Comparison of ENCODE assay signal across 9 cellular contexts in the genomic region with DNA sequence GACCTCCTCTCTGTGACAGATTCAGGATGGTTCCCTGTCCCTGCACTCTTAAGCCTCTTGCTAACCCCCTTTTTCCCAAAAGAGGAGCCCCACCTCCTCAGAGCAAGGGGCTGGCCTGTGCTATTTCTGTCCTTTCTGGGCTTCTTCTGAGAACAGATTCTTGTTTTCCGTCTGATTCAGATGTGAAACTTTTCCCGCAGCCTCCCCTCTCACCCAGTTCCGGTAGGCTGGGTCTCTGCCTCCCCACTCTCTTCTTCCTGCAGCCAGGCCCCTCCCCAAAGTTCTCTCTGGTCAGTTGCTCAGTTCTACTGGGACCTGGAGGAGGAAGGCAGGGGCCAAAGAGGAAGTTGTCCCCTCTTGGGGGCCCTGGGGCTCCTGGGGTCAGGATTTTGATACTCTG. TPM values are rescaled to one million over a fixed set of nuclear protein-coding genes. Genes with fewer than 3 reads are reported as not detected.
DNase-seq lines count a peak whose midpoint lies in the region; ATAC-seq and TF ChIP-seq lines count a peak whose summit lies in the region.
"Had no signal": no experiment of that assay in that cellular context is flagged by ENCODE, and none has a peak within 500 bp of the region (broad histone marks: within the 10 kb centered on the region; RNA-seq: fewer than 3 reads in every experiment).

No MANE protein-coding gene starts in this region.

- intact Hi-C loops in MCF 10A (cut with micrococcal nuclease): no loop called here
- intact Hi-C loops in mammary epithelial cell (cut with micrococcal nuclease): no loop called here
- intact Hi-C loops in body of pancreas (cut with DNase I): no loop called here
- intact Hi-C loops in mucosa of descending colon (cut with DNase I, micrococcal nuclease): no loop called here

- H3K9me3 ChIP-seq in mammary epithelial cell (replicated peaks; ENCODE audit: insufficient read depth, low read length) (no peaks in the 10 kb centered on the region), body of pancreas (no peaks in the 10 kb centered on the region), mucosa of descending colon (no peaks in the 10 kb centered on the region), upper lobe of left lung (no peaks in the 10 kb centered on the region)

- H2AFZ ChIP-seq in mammary epithelial cell (ENCODE audit: low read depth, low read length): no peak overlapping the region

- no peaks in the 10 kb centered on the region for H3K4me1 ChIP-seq in mammary epithelial cell (ENCODE audit: insufficient read depth, low read length)
- peaks cover 13% of the 10 kb centered on the region for H3K4me1 ChIP-seq in body of pancreas
- peaks cover 3% of the 10 kb centered on the region for H3K4me1 ChIP-seq in mucosa of descending colon (ENCODE audit: low read depth)
- H3K4me1 ChIP-seq in upper lobe of left lung: peaks cover 0 to 18% (median 5%) of the 10 kb centered on the region in 4 donors

- BruUV-seq in MCF 10A (replicated peaks; lab: Mats Ljungman, UMichigan): no TSS peak
- BruUV-seq in mammary epithelial cell (replicated peaks; lab: Mats Ljungman, UMichigan): no TSS peak

- TF ChIP-seq POLR2A in body of pancreas (IDR thresholded peaks at IDR 0.05) (no peak), upper lobe of left lung (IDR thresholded peaks at IDR 0.05) (no peak)

- POLR2A ChIA-PET in MCF 10A (lab: Yijun Ruan, JAX): no interaction called here

- no peak overlapping the region for H3K27ac Mint-ChIP-seq in MCF 10A (ENCODE audit: low read depth, unreplicated experiment)
- no peak overlapping the region for H3K27ac Mint-ChIP-seq in chondrocyte (ENCODE audit: unreplicated experiment)

- DNase-seq in MCF 10A (ENCODE audit: unreplicated experiment): no peak
- DNase-seq in mammary epithelial cell: no peak
- peak in 3 of 4 donors; percentile 14 to 55 (median 25) for DNase-seq in body of pancreas
- peak in 1 of 3 donors; percentile 23 for DNase-seq in mucosa of descending colon
- DNase-seq in upper lobe of left lung: peak in 1 of 2 donors; percentile 51
- DNase-seq in AG08395 (ENCODE audit: low spot score): no peak
- DNase-seq in chondrocyte (ENCODE audit: low spot score): no peak
- DNase-seq: DMS 273 treated with DMSO at 0.1 percent for 48 hours had no signal

- dilution Hi-C loops in mammary epithelial cell (cut with HindIII; ENCODE audit: low sequenced_read_pairs): no loop called here

- WGBS in mammary epithelial cell (ENCODE audit: low coverage, missing lambda C conversion rate): no CpG with 5 or more reads among the region's 3 CpGs
- 35 to 58% methylated on average over 3 of the region's 3 CpGs for WGBS in body of pancreas, 2 donors
- WGBS in upper lobe of left lung, 2 donors: 24 to 34% methylated on average over 2 to 3 of the region's 3 CpGs

- TF ChIP-seq EP300 in upper lobe of left lung (IDR thresholded peaks at IDR 0.05): no peak

- no peak overlapping the region for H3K4me2 ChIP-seq in mammary epithelial cell (ENCODE audit: insufficient read depth, low read depth, low read length)

- no peaks in the 10 kb centered on the region for H4K20me1 ChIP-seq in mammary epithelial cell (ENCODE audit: insufficient read depth, low read length)

- H3K4me1 Mint-ChIP-seq in MCF 10A (ENCODE audit: insufficient read depth, unreplicated experiment) (peaks cover 6% of the 10 kb centered on the region), chondrocyte (ENCODE audit: low read depth) (peaks cover 3% of the 10 kb centered on the region)

- H3K9me3 Mint-ChIP-seq in MCF 10A (ENCODE audit: unreplicated experiment): no peaks in the 10 kb centered on the region
- no peaks in the 10 kb centered on the region for H3K9me3 Mint-ChIP-seq in chondrocyte (ENCODE audit: low read depth)

- TF ChIP-seq CTCF in MCF 10A (IDR thresholded peaks at IDR 0.05; ENCODE audit: unreplicated experiment) (no peak), mammary epithelial cell (conservative IDR thresholded peaks at IDR 0.05 in 1 of 2, IDR thresholded peaks at IDR 0.05 in 1 of 2; ENCODE audit: extremely low read depth in 1 of 2, insufficient read depth in 1 of 2, low read depth in 1 of 2, low read length in 2 of 2) (no peak), body of pancreas (IDR thresholded peaks at IDR 0.05) (no peak), mucosa of descending colon (IDR thresholded peaks at IDR 0.05) (no peak), upper lobe of left lung (IDR thresholded peaks at IDR 0.05) (no peak), chondrocyte (IDR thresholded peaks at IDR 0.05) (no peak)

- H3K27ac ChIP-seq in mammary epithelial cell (ENCODE audit: insufficient read depth, low read depth, low read length) (no peak overlapping the region), body of pancreas (peak overlapping the region in 2 of 4 donors; percentile 14 to 69), upper lobe of left lung (peak overlapping the region; percentile 52 to 73 (median 60))

- H3K4me3 Mint-ChIP-seq in MCF 10A (ENCODE audit: unreplicated experiment) (peak overlapping the region; percentile 43), chondrocyte (ENCODE audit: unreplicated experiment) (no peak overlapping the region)

- H3K36me3 ChIP-seq in mammary epithelial cell (ENCODE audit: insufficient read depth, low read length) (no peaks in the 10 kb centered on the region), body of pancreas (replicated peaks in 1 of 2; ENCODE audit: insufficient read depth in 1 of 2, low read depth in 2 of 2) (no peaks in the 10 kb centered on the region), mucosa of descending colon (ENCODE audit: low read depth) (no peaks in the 10 kb centered on the region), upper lobe of left lung (no peaks in the 10 kb centered on the region)

- H3K36me3 Mint-ChIP-seq in MCF 10A (ENCODE audit: insufficient read depth, unreplicated experiment): peaks cover 6% of the 10 kb centered on the region
- no peaks in the 10 kb centered on the region for H3K36me3 Mint-ChIP-seq in chondrocyte (ENCODE audit: low read depth)

- no peaks in the 10 kb centered on the region for H3K79me2 ChIP-seq in mammary epithelial cell (ENCODE audit: insufficient read depth, low read length)

- ATAC-seq in body of pancreas (no peak), mucosa of descending colon (peak; percentile 20), upper lobe of left lung (ENCODE audit: low FRiP score in 2 of 2) (peak; percentile 52 to 56), HG02642 (IDR thresholded peaks at IDR 0.05; ENCODE audit: poor library complexity, unreplicated experiment) (no peak)

- CTCF ChIA-PET in MCF 10A (lab: Yijun Ruan, JAX): interaction anchor here (0.6 to 1.7 kb wide), 3 partner anchors 19 to 36 kb away, joined by 3 to 10 read pairs (median 5); no protein-coding TSS in a partner anchor
- CTCF ChIA-PET in mammary epithelial cell (lab: Charles Lee; ENCODE audit: low non-redundant PET): no interaction called here

- in situ Hi-C loops in mammary epithelial cell (cut with MboI; ENCODE audit: low sequenced_read_pairs in 2 of 2): no loop called here

- H3K27me3 ChIP-seq in mammary epithelial cell (ENCODE audit: insufficient read depth, low read length) (no peaks in the 10 kb centered on the region), body of pancreas (no peaks in the 10 kb centered on the region), upper lobe of left lung (no peaks in the 10 kb centered on the region)

- peaks cover 48% of the 10 kb centered on the region for H3K27me3 Mint-ChIP-seq in MCF 10A (ENCODE audit: insufficient read depth, unreplicated experiment)
- peaks cover 53% of the 10 kb centered on the region for H3K27me3 Mint-ChIP-seq in chondrocyte (ENCODE audit: low read depth)

- no peak overlapping the region for H3K9ac ChIP-seq in mammary epithelial cell (ENCODE audit: insufficient read depth, low read length)

- H3K4me3 ChIP-seq in mammary epithelial cell (replicated peaks in 1 of 3; ENCODE audit: insufficient read depth in 1 of 3, low read depth in 2 of 3, low read length in 3 of 3) (no peak overlapping the region), body of pancreas (no peak overlapping the region), mucosa of descending colon (no peak overlapping the region), upper lobe of left lung (peak overlapping the region in 3 of 4 donors; percentile 29 to 52 (median 40))

RNA-seq across cellular contexts. Expression of gene PDE1B, which starts 11.8 kb away (rescaled TPM):
- not detected in 2 replicates for total RNA-seq in MCF 10A (2022)
- under 1 TPM in 1 of 2 donors, not detected in 1; under 0.01 TPM for total RNA-seq in mammary epithelial cell
- polyA plus RNA-seq in mammary epithelial cell: 0.08 TPM
- not detected for polyA minus RNA-seq in mammary epithelial cell
- 1 to 10 TPM; 1.8 to 6.6 TPM for total RNA-seq in body of pancreas
- 1 to 10 TPM in 2 of 3 donors, under 1 TPM in 1; 0.35 to 4.0 (median 2.2) TPM for total RNA-seq in mucosa of descending colon
- 10 to 100 TPM in 2 of 6 donors, 1 to 10 TPM in 4; 3.8 to 17.8 (median 7.0) TPM for total RNA-seq in upper lobe of left lung
- total RNA-seq in chondrocyte: 0.12 TPM in 1 of 3 replicates, not detected in the others

RNA-seq across cellular contexts. Expression of gene PPP1R1A, which starts 27.3 kb away (rescaled TPM):
- total RNA-seq in MCF 10A (2022): not detected in 2 replicates
- not detected for total RNA-seq in mammary epithelial cell
- not detected for polyA plus RNA-seq in mammary epithelial cell
- polyA minus RNA-seq in mammary epithelial cell: not detected
- total RNA-seq in body of pancreas: 10 to 100 TPM in 1 of 2 donors, 1 to 10 TPM in 1; 3.6 to 51.4 TPM
- total RNA-seq in mucosa of descending colon: 10 to 100 TPM in 1 of 3 donors, under 1 TPM in 2; 0.52 to 30.0 (median 0.75) TPM
- under 1 TPM in 4 of 6 donors, not detected in 2; 0.22 to 0.89 (median 0.30) TPM for total RNA-seq in upper lobe of left lung
- total RNA-seq in chondrocyte: not detected in 3 replicates

Comparison
In these comparisons a context has a peak if more than half of its experiments do, and no peak if none do; other contexts are left out.
1. DNase-seq: peak in body of pancreas (3 of 4); none in MCF 10A (single experiment), mammary epithelial cell (single experiment), AG08395 (single experiment) and chondrocyte (single experiment).
2. H3K4me3 ChIP-seq: peak in upper lobe of left lung (3 of 4); none in mammary epithelial cell (0 of 3), body of pancreas (0 of 2) and mucosa of descending colon (single experiment).
3. ATAC-seq: peak in mucosa of descending colon (single experiment) and upper lobe of left lung (2 of 2); none in body of pancreas (single experiment) and HG02642 (single experiment).